In genomic region chr21:32412162-32412997, GRCh38 we compare ENCODE assay signal across 8 cellular contexts. TPM values are rescaled to one million over a fixed set of nuclear protein-coding genes. Genes with fewer than 3 reads are reported as not detected.
DNase-seq lines count a peak whose midpoint lies in the region; TF ChIP-seq lines count a peak whose summit lies in the region.

Gene EVA1C (plus strand): TSS chr21:32412706. CDS start chr21:32412854, 148 bp downstream.

- H3K4me3 Mint-ChIP-seq in neural crest cell, result peak within 1 kb of the TSS; percentile 82
- peak within 1 kb of the TSS; percentile 94 for H3K4me3 Mint-ChIP-seq in stimulated activated naive CD8-positive, alpha-beta T cell treated with anti-CD3 and anti-CD28 coated beads, Interleukin-15, Interleukin-2, amounts not matched to agents 100 ng/mL and 50 ng/mL, for 24 hours

- peaks cover 30% of the 10 kb centered on the region for H3K4me1 Mint-ChIP-seq in neural crest cell
- peaks cover 41% of the 10 kb centered on the region for H3K4me1 Mint-ChIP-seq in stimulated activated naive CD8-positive, alpha-beta T cell treated with anti-CD3 and anti-CD28 coated beads, Interleukin-15, Interleukin-2, amounts not matched to agents 100 ng/mL and 50 ng/mL, for 24 hours (ENCODE audit: low read depth)

- H3K36me3 Mint-ChIP-seq in neural crest cell (ENCODE audit: low read depth), result no peaks in the 10 kb centered on the region
- H3K36me3 Mint-ChIP-seq in stimulated activated naive CD8-positive, alpha-beta T cell treated with anti-CD3 and anti-CD28 coated beads, Interleukin-15, Interleukin-2, amounts not matched to agents 100 ng/mL and 50 ng/mL, for 24 hours (ENCODE audit: low read depth), result peaks cover 24% of the 10 kb centered on the region

- peaks cover 79% of the 10 kb centered on the region for H3K27me3 Mint-ChIP-seq in neural crest cell (ENCODE audit: low read depth)
- no peaks in the 10 kb centered on the region for H3K27me3 Mint-ChIP-seq in stimulated activated naive CD8-positive, alpha-beta T cell treated with anti-CD3 and anti-CD28 coated beads, Interleukin-15, Interleukin-2, amounts not matched to agents 100 ng/mL and 50 ng/mL, for 24 hours

- peak within 1 kb of the TSS; percentile 16 for H3K4me3 ChIP-seq in GM12864 (ENCODE audit: low read depth, low read length)
- peak within 1 kb of the TSS; percentile 70 to 73 for H3K4me3 ChIP-seq in foreskin fibroblast (ENCODE audit: low read depth in 1 of 2, low read length in 2 of 2)

- DNase-seq in GM12864 (ENCODE audit: low read depth), result no peak
- DNase-seq in RKO (ENCODE audit: low spot score), result peak; percentile 70
- DNase-seq in activated gamma-delta T cell treated with anti-CD3 and anti-CD28 coated beads, Interleukin-2, amount 50 U/mL, for 16 hours (ENCODE audit: low read depth), result peak; percentile 47
- DNase-seq in foreskin fibroblast, result peak; percentile 43 to 82
- no peak for DNase-seq in neural crest cell (ENCODE audit: low read depth, low spot score)
- no peak for DNase-seq in HK-2 (ENCODE audit: unreplicated experiment)
- no peak for DNase-seq in OCI-M2 (lab: John Stamatoyannopoulos, UW; ENCODE audit: unreplicated experiment)

- TF ChIP-seq CTCF in GM12864 (IDR thresholded peaks at IDR 0.05; ENCODE audit: low read depth, low read length, missing control alignments) (no peak), foreskin fibroblast (IDR thresholded peaks at IDR 0.05; ENCODE audit: low read depth, low read length) (no peak), neural crest cell (conservative IDR thresholded peaks at IDR 0.05) (no peak)

- H3K27ac Mint-ChIP-seq in neural crest cell (ENCODE audit: unreplicated experiment), result no peak within 1 kb of the TSS
- H3K27ac Mint-ChIP-seq in stimulated activated naive CD8-positive, alpha-beta T cell treated with anti-CD3 and anti-CD28 coated beads, Interleukin-15, Interleukin-2, amounts not matched to agents 100 ng/mL and 50 ng/mL, for 24 hours, result peak within 1 kb of the TSS; percentile 96

- H3K9me3 Mint-ChIP-seq in neural crest cell, result no peaks in the 10 kb centered on the region
- no peaks in the 10 kb centered on the region for H3K9me3 Mint-ChIP-seq in stimulated activated naive CD8-positive, alpha-beta T cell treated with anti-CD3 and anti-CD28 coated beads, Interleukin-15, Interleukin-2, amounts not matched to agents 100 ng/mL and 50 ng/mL, for 24 hours

RNA-seq across cellular contexts. Expression of gene EVA1C, which starts in this region (rescaled TPM):
- total RNA-seq in neural crest cell, result not detected in 2 replicates

Comparison
In these comparisons a context has a peak if more than half of its experiments do, and no peak if none do; other contexts are left out.
1. DNase-seq: peak in RKO (single experiment), activated gamma-delta T cell treated with anti-CD3 and anti-CD28 coated beads, Interleukin-2, amount 50 U/mL, for 16 hours (single experiment) and foreskin fibroblast (2 of 2); none in GM12864 (single experiment), neural crest cell (single experiment), HK-2 (single experiment) and OCI-M2 (single experiment).